Comparison of ENCODE assay signal across 22 cellular contexts in the genomic region with DNA sequence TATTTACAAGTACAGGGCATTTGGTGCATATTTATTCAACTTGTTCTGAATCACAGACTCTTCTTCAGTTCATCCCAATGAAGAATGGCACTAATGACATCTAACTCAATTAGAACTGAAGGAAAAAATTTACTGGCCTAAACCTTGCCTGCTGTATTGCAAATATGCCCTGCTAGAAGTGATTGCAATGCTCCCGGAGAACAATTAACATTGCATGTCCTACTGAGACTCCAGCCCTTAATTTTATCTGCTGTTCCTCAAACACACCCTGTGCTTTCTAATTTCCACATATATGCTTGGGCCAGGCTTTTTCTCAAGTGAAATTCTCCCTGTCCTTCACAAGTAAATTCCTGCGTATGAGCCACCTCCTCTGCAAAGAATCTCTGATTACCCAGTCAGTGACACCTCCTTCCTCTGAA. TPM values are rescaled to one million over a fixed set of nuclear protein-coding genes. Genes with fewer than 3 reads are reported as not detected.
DNase-seq lines count a peak whose midpoint lies in the region; ATAC-seq and TF ChIP-seq lines count a peak whose summit lies in the region.
"Had no signal": no experiment of that assay in that cellular context is flagged by ENCODE, and none has a peak within 500 bp of the region (broad histone marks: within the 10 kb centered on the region; RNA-seq: fewer than 3 reads in every experiment).

No MANE protein-coding gene starts in this region.

- ATAC-seq in lung (ENCODE audit: insufficient read depth, low FRiP score) = peak; percentile 34
- no peak for ATAC-seq in HG03196 (IDR thresholded peaks at IDR 0.05; ENCODE audit: unreplicated experiment)
- no peak for ATAC-seq in HG03378 (IDR thresholded peaks at IDR 0.05; ENCODE audit: unreplicated experiment)
- ATAC-seq: esophagus mucosa, GM12878, pancreas had no signal

- H3K4me3 ChIP-seq in lung (no peak overlapping the region), uterus (no peak overlapping the region)
- H3K4me3 ChIP-seq: GM12878, hepatocyte, pancreas had no signal

- DNase-seq in SK-N-DZ (ENCODE audit: low spot score) (peak; percentile 14), epithelial cell of prostate (ENCODE audit: low read depth, low spot score) (no peak), lung (ENCODE audit: low spot score) (no peak), uterus (no peak), NCI-H2196 treated with DMSO at 0.1 percent for 48 hours (lab: John Stamatoyannopoulos, UW; ENCODE audit: unreplicated experiment) (no peak)
- DNase-seq: activated CD4-positive, CD25-positive, alpha-beta regulatory T cell treated with anti-CD3 and anti-CD28 coated beads, Interleukin-2, amount 50 U/mL, for 72 hours; Calu3; GDM1; kidney glomerular epithelial cell; MV-4-11; NCI-H2081; NCI-H524 treated with DMSO at 0.1 percent for 48 hours; OCI-M1; pancreas; stimulated activated CD4-positive, alpha-beta T cell treated with anti-CD3 and anti-CD28 coated beads, Interleukin-4, amount 100 ng/mL, for 24 hours; T1000 had no signal

- TF ChIP-seq CTCF in lung (IDR thresholded peaks at IDR 0.05; ENCODE audit: control extremely low read depth, extremely low read depth) = no peak
- TF ChIP-seq CTCF in uterus (IDR thresholded peaks at IDR 0.05) = no peak

- H3K9me3 ChIP-seq in lung (ENCODE audit: control insufficient read depth in 2 of 2, insufficient read depth in 1 of 2, low read length in 1 of 2) (no peaks in the 10 kb centered on the region), uterus (no peaks in the 10 kb centered on the region)
- H3K9me3 ChIP-seq: pancreas had no signal

- H3K4me1 ChIP-seq in lung (ENCODE audit: control insufficient read depth in 2 of 2, insufficient read depth in 2 of 2, low read length in 2 of 2) = peaks cover 2 to 3% of the 10 kb centered on the region in 2 donors
- H3K4me1 ChIP-seq in uterus = no peaks in the 10 kb centered on the region
- H3K4me1 ChIP-seq: pancreas had no signal

- no peak for TF ChIP-seq POLR2A in uterus (IDR thresholded peaks at IDR 0.05)

- 75 to 91% methylated on average over 2 of the region's 2 CpGs for WGBS in lung, 2 donors

- H3K27me3 ChIP-seq in lung (ENCODE audit: control insufficient read depth, insufficient read depth) (no peaks in the 10 kb centered on the region), uterus (no peaks in the 10 kb centered on the region)
- H3K27me3 ChIP-seq: hepatocyte, pancreas had no signal

- peak overlapping the region; percentile 48 for H3K27ac ChIP-seq in epithelial cell of prostate
- no peak overlapping the region for H3K27ac ChIP-seq in lung (ENCODE audit: low read depth in 1 of 2, low read length in 1 of 2)
- H3K27ac ChIP-seq in uterus = peak overlapping the region; percentile 49 to 70
- H3K27ac ChIP-seq: hepatocyte, pancreas had no signal

- H3K36me3 ChIP-seq in lung (ENCODE audit: control insufficient read depth in 2 of 2, insufficient read depth in 2 of 2, low read length in 2 of 2) = peaks cover 0 to 5% of the 10 kb centered on the region in 2 donors
- H3K36me3 ChIP-seq in uterus = no peaks in the 10 kb centered on the region
- H3K36me3 ChIP-seq: pancreas had no signal

- intact Hi-C loops in uterus (cut with DNase I; ENCODE audit: low total_unique reads) = no loop called here

RNA-seq across cellular contexts. Expression of gene ACKR4, which starts 8.3 kb away (rescaled TPM):
- not detected in 2 replicates for polyA plus RNA-seq in SK-N-DZ (2014; cell fraction: cytosol; rRNA removed)
- 0.08 TPM in 1 of 2 replicates, not detected in the other for polyA plus RNA-seq in SK-N-DZ (2014; cell fraction: nucleus; rRNA removed)
- total RNA-seq in lung (1 to 10 TPM; 2.0 to 2.7 TPM), uterus (1 to 10 TPM; 2.0 to 4.7 (median 4.4) TPM)
- 1 to 10 TPM; 5.2 to 5.8 TPM for polyA plus RNA-seq in lung
- total RNA-seq: esophagus mucosa, SK-MEL-5 had no signal

RNA-seq across cellular contexts. Expression of gene ACAD11, which starts 54.2 kb away (rescaled TPM):
- polyA plus RNA-seq in SK-N-DZ (2014; cell fraction: cytosol; rRNA removed) = 9.1 and 9.3 TPM in 2 replicates
- 28.4 and 31.9 TPM in 2 replicates for polyA plus RNA-seq in SK-N-DZ (2014; cell fraction: nucleus; rRNA removed)
- total RNA-seq in lung (10 to 100 TPM; 18.4 to 34.2 TPM), uterus (100 to 1,000 TPM in 1 of 4 donors, 10 to 100 TPM in 3; 24.7 to 115 (median 47.0) TPM)
- polyA plus RNA-seq in lung = 10 to 100 TPM in 1 of 2 donors, 1 to 10 TPM in 1; 6.3 to 13.6 TPM

RNA-seq across cellular contexts. Expression of gene UBA5, which starts 54.7 kb away (rescaled TPM):
- 27.1 and 28.8 TPM in 2 replicates for polyA plus RNA-seq in SK-N-DZ (2014; cell fraction: cytosol; rRNA removed)
- polyA plus RNA-seq in SK-N-DZ (2014; cell fraction: nucleus; rRNA removed) = 65.5 and 82.8 TPM in 2 replicates
- total RNA-seq in lung (10 to 100 TPM; 35.3 to 68.2 TPM), uterus (10 to 100 TPM; 12.6 to 67.2 (median 39.6) TPM)
- 10 to 100 TPM; 22.6 to 32.4 TPM for polyA plus RNA-seq in lung

Comparison
In these comparisons a context has a peak if more than half of its experiments do, and no peak if none do; other contexts are left out.
1. H3K27ac ChIP-seq: peak in epithelial cell of prostate (single experiment) and uterus (2 of 2); none in lung (0 of 2).